Comparison of ENCODE assay signal across 8 cellular contexts in the genomic region with DNA sequence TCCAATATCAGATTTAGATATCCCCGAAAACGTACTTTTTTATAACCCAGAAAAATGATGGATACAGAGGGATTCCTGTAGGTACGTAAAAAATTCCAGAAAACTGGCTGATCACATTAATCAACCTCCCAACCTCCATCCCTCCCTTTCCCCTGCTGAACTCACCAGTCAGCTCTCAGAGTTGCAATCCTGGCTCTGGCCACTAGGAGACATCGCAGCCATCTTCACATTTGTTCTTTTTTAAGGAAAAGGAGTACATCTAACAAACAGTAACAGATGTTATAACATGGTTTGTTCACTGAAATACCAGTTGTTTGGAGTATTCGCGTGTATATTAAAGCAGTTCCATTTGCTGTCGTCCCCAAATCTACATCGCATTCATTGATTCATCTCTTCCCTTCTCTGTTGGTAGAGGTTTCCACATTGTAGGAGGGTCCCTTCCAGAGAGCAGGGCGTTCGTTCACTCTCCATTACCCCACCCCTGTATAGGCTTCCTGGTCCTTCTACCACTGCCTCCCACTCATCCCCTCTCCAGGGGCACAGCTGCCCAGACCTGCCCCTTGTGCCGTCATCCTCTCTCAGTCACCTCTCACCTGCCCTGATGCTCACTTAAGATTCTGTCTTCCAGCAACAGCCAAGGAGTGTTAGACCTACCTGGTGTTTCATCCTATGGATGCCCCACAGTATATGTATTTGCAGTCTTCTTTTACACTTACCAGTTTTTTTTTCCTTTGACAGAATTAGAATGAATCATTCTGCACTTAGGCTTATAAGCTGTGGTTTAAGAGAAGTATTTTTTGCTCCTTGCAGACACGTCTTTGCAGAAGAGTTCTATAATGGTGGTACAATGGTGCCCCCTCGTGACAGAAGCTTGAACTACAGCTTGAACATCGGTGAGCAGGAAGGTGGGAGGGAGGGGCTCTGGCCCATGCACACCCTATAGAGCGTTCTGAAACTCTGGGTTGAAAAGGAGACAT. TPM values are rescaled to one million over a fixed set of nuclear protein-coding genes. Genes with fewer than 3 reads are reported as not detected.
DNase-seq lines count a peak whose midpoint lies in the region; ATAC-seq and TF ChIP-seq lines count a peak whose summit lies in the region.

No MANE protein-coding gene starts in this region.

- DNase-seq in DMS153 (lab: John Stamatoyannopoulos, UW) (peak; percentile 0), GM20000 (ENCODE audit: low spot score) (peak; percentile 20), HL-60 (ENCODE audit: low read depth in 1 of 2, low spot score in 1 of 2) (peak; percentile 23 to 72), OCI-M1 (lab: John Stamatoyannopoulos, UW) (peak; percentile 85), activated T-cell treated with anti-CD3 and anti-CD28 coated beads for 4 hours (peak; percentile 59), fibroblast of gingiva (ENCODE audit: low read depth) (peak; percentile 51), nucleus accumbens (lab: John Stamatoyannopoulos, UW) (peak in 46 of 56 donors; percentile 0 to 79 (median 13)), thoracic aorta (ENCODE audit: low spot score) (peak; percentile 3)

- no peaks in the 10 kb centered on the region for H3K4me1 ChIP-seq in thoracic aorta (ENCODE audit: control insufficient read depth in 1 of 2, low read depth in 2 of 2)

- peak; percentile 42 for TF ChIP-seq CTCF in GM20000 (IDR thresholded peaks at IDR 0.05; ENCODE audit: extremely low read depth, missing control alignments)
- TF ChIP-seq CTCF in HL-60 (IDR thresholded peaks at IDR 0.05; ENCODE audit: insufficient read depth, low read length), result peak; percentile 15
- TF ChIP-seq CTCF in thoracic aorta (IDR thresholded peaks at IDR 0.05), result peak; percentile 45

- H3K4me3 ChIP-seq in HL-60 (replicated peaks; ENCODE audit: insufficient read depth, low read length), result no peak overlapping the region
- no peak overlapping the region for H3K4me3 ChIP-seq in thoracic aorta

- no peaks in the 10 kb centered on the region for H3K9me3 ChIP-seq in thoracic aorta

- H3K36me3 ChIP-seq in thoracic aorta, result no peaks in the 10 kb centered on the region

- ATAC-seq in thoracic aorta (ENCODE audit: insufficient number of reproducible peaks, low FRiP score, low read depth), result no peak

- H3K27ac ChIP-seq in HL-60 (replicated peaks), result no peak overlapping the region
- no peak overlapping the region for H3K27ac ChIP-seq in thoracic aorta

- no peaks in the 10 kb centered on the region for H3K27me3 ChIP-seq in HL-60 (ENCODE audit: insufficient read depth, poor library complexity, severe bottlenecking)
- no peaks in the 10 kb centered on the region for H3K27me3 ChIP-seq in thoracic aorta (replicated peaks; ENCODE audit: insufficient read depth)

RNA-seq across cellular contexts. Expression of gene RAB40AL, which starts 36.8 kb away (rescaled TPM):
- 1 to 10 TPM; 1.2 to 1.4 TPM for total RNA-seq in thoracic aorta

Comparison
In these comparisons a context has a peak if more than half of its experiments do, and no peak if none do; other contexts are left out.
1. DNase-seq: peak in every context shown above with its lines; median percentile 85 in OCI-M1; 59 in activated T-cell treated with anti-CD3 and anti-CD28 coated beads for 4 hours; 51 in fibroblast of gingiva; 48 in HL-60; 20 in GM20000; 13 in nucleus accumbens; 3 in thoracic aorta; 0 in DMS153.